Comparison of ENCODE assay signal across 25 cellular contexts in genomic region chr12:76035045-76035444, GRCh38. TPM values are rescaled to one million over a fixed set of nuclear protein-coding genes. Genes with fewer than 3 reads are reported as not detected.
DNase-seq lines count a peak whose midpoint lies in the region; ATAC-seq, FAIRE-seq and TF ChIP-seq lines count a peak whose summit lies in the region.
"Had no signal": no experiment of that assay in that cellular context is flagged by ENCODE, and none has a peak within 500 bp of the region (broad histone marks: within the 10 kb centered on the region; RNA-seq: fewer than 3 reads in every experiment).

No MANE protein-coding gene starts in this region.

- no peak overlapping the region for H3K27ac ChIP-seq in HepG2 (ENCODE audit: extremely low read length, insufficient read depth, low read length)
- no peak overlapping the region for H3K27ac ChIP-seq in right lobe of liver
- H3K27ac ChIP-seq in Panc1 (ENCODE audit: low read length): peak overlapping the region; percentile 100
- peak overlapping the region; percentile 5 for H3K27ac ChIP-seq in fibroblast of lung (ENCODE audit: insufficient read depth, low read length)
- H3K27ac ChIP-seq: uterus had no signal

- H3K79me2 ChIP-seq in HepG2 (ENCODE audit: insufficient read depth, low read length) (peaks cover 33% of the 10 kb centered on the region), fibroblast of lung (ENCODE audit: control insufficient read depth, insufficient read depth, low read length) (peaks cover 49% of the 10 kb centered on the region)

- H2AFZ ChIP-seq in HepG2 (ENCODE audit: low read length) (no peak overlapping the region), fibroblast of lung (ENCODE audit: low read length) (no peak overlapping the region)
- H2AFZ ChIP-seq: GM23338 had no signal

- H3K4me3 ChIP-seq in HepG2 (replicated peaks in 1 of 3; ENCODE audit: insufficient read depth in 1 of 3, low read depth in 2 of 3, low read length in 3 of 3) (no peak overlapping the region), right lobe of liver (no peak overlapping the region), Panc1 (ENCODE audit: low read depth in 2 of 2, low read length in 2 of 2) (no peak overlapping the region), fibroblast of lung (replicated peaks in 1 of 4; ENCODE audit: control extremely low read depth in 1 of 4, insufficient read depth in 1 of 4, low read depth in 3 of 4, low read length in 4 of 4) (no peak overlapping the region)
- H3K4me3 ChIP-seq: GM23338, heart right ventricle, uterus had no signal

- intact Hi-C loops in HepG2 (cut with micrococcal nuclease; ENCODE audit: unreplicated experiment) (no loop called here), right lobe of liver (cut with DNase I) (loop anchor here (10.0 kb wide), 2 partner anchors 220 to 510 kb away; no protein-coding TSS in a partner anchor), Panc1 (cut with micrococcal nuclease; ENCODE audit: unreplicated experiment) (no loop called here)

- H3K4me2 ChIP-seq in HepG2 (ENCODE audit: low read depth, low read length) (no peak overlapping the region), fibroblast of lung (ENCODE audit: extremely low read depth, insufficient read depth, low read length) (no peak overlapping the region)
- H3K4me2 ChIP-seq: GM23338 had no signal

- no peak for TF ChIP-seq CTCF in HepG2 (CRISPR knock-in tag; IDR thresholded peaks at IDR 0.05)
- TF ChIP-seq CTCF in right lobe of liver (IDR thresholded peaks at IDR 0.05): no peak
- TF ChIP-seq CTCF in Panc1 (IDR thresholded peaks at IDR 0.05): no peak
- TF ChIP-seq CTCF in fibroblast of lung (conservative IDR thresholded peaks at IDR 0.05 in 1 of 2, IDR thresholded peaks at IDR 0.05 in 1 of 2; ENCODE audit: low read depth in 1 of 2, low read length in 2 of 2): no peak

- H4K20me1 ChIP-seq in HepG2 (ENCODE audit: insufficient read depth, low read length): no peaks in the 10 kb centered on the region; the same call in 1 of the 2 replicates
- H4K20me1 ChIP-seq in fibroblast of lung (ENCODE audit: control insufficient read depth, extremely low read depth, insufficient read depth, low read length): no peaks in the 10 kb centered on the region

- POLR2A ChIA-PET in HepG2 (lab: Yijun Ruan, JAX): interaction anchor here (4.7 to 5.8 kb wide), 2 partner anchors 57 to 410 kb away, joined by 45 to 51 read pairs; no protein-coding TSS in a partner anchor
- POLR2A ChIA-PET in Panc1 (lab: Charles Lee): interaction anchor here (0.6 to 0.8 kb wide), 3 partner anchors 269 to 953 kb away, joined by 5 to 8 read pairs (median 6); no protein-coding TSS in a partner anchor

- WGBS in HepG2 (ENCODE audit: low lambda C conversion rate): 95% methylated on average over 3 of the region's 3 CpGs
- 86% methylated on average over 1 of the region's 3 CpGs for WGBS in right lobe of liver (ENCODE audit: insufficient coverage, low coverage, low lambda C conversion rate, missing lambda C conversion rate)

- in situ Hi-C loops in HepG2 (cut with HindIII; ENCODE audit: extremely low pct_ligation_motif_present, low pct_unique_long_range_greater_than_20kb): no loop called here
- in situ Hi-C loops in Panc1 (cut with HindIII; ENCODE audit: low pct_unique_long_range_greater_than_20kb, low sequenced_read_pairs): no loop called here

- no peak for TF ChIP-seq RAD21 in HepG2 (CRISPR knock-in tag; IDR thresholded peaks at IDR 0.05)

- no peak for FAIRE-seq in HepG2 (lab: Jason Lieb, UNC)
- FAIRE-seq: GM18507 had no signal

- TF ChIP-seq EP300 in HepG2 (IDR thresholded peaks at IDR 0.05; ENCODE audit: low read depth in 2 of 2, low read length in 2 of 2) (no peak), HepG2 (CRISPR knock-in tag; IDR thresholded peaks at IDR 0.05; ENCODE audit: borderline replicate concordance) (no peak)

- peaks cover 59% of the 10 kb centered on the region for H3K4me1 ChIP-seq in HepG2 (ENCODE audit: insufficient read depth, low read length)
- H3K4me1 ChIP-seq in right lobe of liver: peaks cover 0 to 9% (median 0%) of the 10 kb centered on the region in 4 donors
- peaks cover 58% of the 10 kb centered on the region for H3K4me1 ChIP-seq in Panc1 (ENCODE audit: control insufficient read depth, insufficient read depth, low read length)
- H3K4me1 ChIP-seq in fibroblast of lung (ENCODE audit: control insufficient read depth, extremely low read depth, insufficient read depth, low read length): peaks cover 13% of the 10 kb centered on the region
- H3K4me1 ChIP-seq: uterus had no signal

- H3K9ac ChIP-seq in HepG2 (ENCODE audit: insufficient read depth, low read depth, low read length): no peak overlapping the region
- no peak overlapping the region for H3K9ac ChIP-seq in fibroblast of lung (ENCODE audit: insufficient read depth, low read length)

- H3K27me3 ChIP-seq in HepG2 (ENCODE audit: control insufficient read depth in 1 of 2, insufficient read depth in 2 of 2, low read length in 2 of 2) (no peaks in the 10 kb centered on the region; a peak in 1 of 5 replicates), right lobe of liver (no peaks in the 10 kb centered on the region), Panc1 (ENCODE audit: control insufficient read depth, insufficient read depth, low read length) (no peaks in the 10 kb centered on the region), fibroblast of lung (ENCODE audit: control insufficient read depth, insufficient read depth, low read length) (no peaks in the 10 kb centered on the region)
- H3K27me3 ChIP-seq: uterus had no signal

- DNase-seq in HepG2 (ENCODE audit: low spot score) (no peak), right lobe of liver (no peak), Panc1 (ENCODE audit: low read depth, low spot score) (no peak), fibroblast of lung (ENCODE audit: low read depth in 2 of 2) (no peak), NOMO-1 (lab: John Stamatoyannopoulos, UW; ENCODE audit: unreplicated experiment in 2 of 2) (no peak)
- no peak for DNase-seq in effector CD4-positive, alpha-beta T cell
- DNase-seq in stimulated activated CD4-positive, alpha-beta T cell treated with anti-CD3 and anti-CD28 coated beads, Interleukin-1b, Interleukin-23, amount 100 ng/mL, for 48 hours: no peak
- DNase-seq: activated CD4-positive, alpha-beta T cell treated with anti-CD3 and anti-CD28 coated beads for 48 hours; activated CD8-positive, alpha-beta memory T cell treated with anti-CD3 and anti-CD28 coated beads, Interleukin-2, amount 50 U/mL, for 48 hours; activated gamma-delta T cell treated with Interleukin-2 at 50 U/mL for 16 hours; dermis blood vessel endothelial cell; heart right ventricle; midbrain; MM.1S; NCI-H1417 treated with DMSO at 0.1 percent for 48 hours; NCI-H2107; NCI-H510A treated with DMSO at 0.1 percent for 48 hours; SHP77 treated with DMSO at 0.1 percent for 48 hours; stimulated activated CD4-positive, alpha-beta T cell treated with anti-CD3 and anti-CD28 coated beads, Interleukin-2, amount 100 ng/mL, for 24 hours; T-cell; uterus had no signal

- BruUV-seq in HepG2 (replicated peaks; lab: Mats Ljungman, UMichigan): no TSS peak
- BruUV-seq in Panc1 (replicated peaks; lab: Mats Ljungman, UMichigan): no TSS peak

- CTCF ChIA-PET in HepG2 (lab: Yijun Ruan, JAX; ENCODE audit: low intra/inter-chr PET ratio, low total read pairs): no interaction called here
- CTCF ChIA-PET in Panc1 (lab: Charles Lee): no interaction called here

- H3K9me3 ChIP-seq in HepG2 (ENCODE audit: low read length): no peaks in the 10 kb centered on the region
- H3K9me3 ChIP-seq in right lobe of liver: no peaks in the 10 kb centered on the region
- H3K9me3 ChIP-seq in Panc1 (ENCODE audit: control insufficient read depth, insufficient read depth, low read depth, low read length): no peaks in the 10 kb centered on the region
- no peaks in the 10 kb centered on the region for H3K9me3 ChIP-seq in fibroblast of lung (ENCODE audit: control insufficient read depth, insufficient read depth, low read depth, low read length)
- H3K9me3 ChIP-seq: heart right ventricle, uterus had no signal

- ATAC-seq in HepG2 (no peak), right lobe of liver (no peak), Panc1 (no peak), HG03521 (IDR thresholded peaks at IDR 0.05; ENCODE audit: unreplicated experiment) (no peak)
- ATAC-seq: GM23338; heart right ventricle; stimulated activated effector memory CD8-positive, alpha-beta T cell treated with anti-CD3 and anti-CD28 coated beads, Interleukin-12 subunit alpha, Interleukin-12 subunit beta, amount 100 ng/mL, for 72 hours; T-cell had no signal

- H3K36me3 ChIP-seq in HepG2 (replicated peaks in 1 of 2; ENCODE audit: control insufficient read depth in 1 of 2, insufficient read depth in 2 of 2, low read length in 2 of 2) (no peaks in the 10 kb centered on the region), right lobe of liver (no peaks in the 10 kb centered on the region), Panc1 (ENCODE audit: control insufficient read depth, insufficient read depth, low read length) (peaks cover 4% of the 10 kb centered on the region), fibroblast of lung (ENCODE audit: control insufficient read depth, insufficient read depth, low read length) (peaks cover under 1% of the 10 kb centered on the region)
- H3K36me3 ChIP-seq: heart right ventricle, uterus had no signal

- TF ChIP-seq POLR2A in HepG2 (IDR thresholded peaks at IDR 0.05; ENCODE audit: insufficient read depth in 1 of 2, low read depth in 2 of 2, low read length in 2 of 2): no peak
- no peak for TF ChIP-seq POLR2A in right lobe of liver (IDR thresholded peaks at IDR 0.05)

RNA-seq across cellular contexts. Expression of gene PHLDA1, which starts 3.5 kb away (rescaled TPM):
- total RNA-seq in HepG2 (2016; rRNA removed; fragmentation: Illumina TruSeq; extraction: Trizol) (41.0 and 42.6 TPM in 2 replicates), right lobe of liver (10 to 100 TPM in 4 of 6 experiments, 1 to 10 TPM in 2; 1.7 to 22.4 (median 14.3) TPM), Panc1 (2021; ENCODE audit: unreplicated experiment) (159 TPM), fibroblast of lung (127 and 252 TPM in 2 replicates)
- 17.8 and 19.6 TPM in 2 replicates for total RNA-seq in HepG2 (2016; cell fraction: cytosol; rRNA removed; fragmentation: Illumina TruSeq; extraction: Trizol; ENCODE audit: low read depth)
- total RNA-seq in HepG2 (2016; cell fraction: insoluble cytoplasmic fraction; rRNA removed; fragmentation: Illumina TruSeq; extraction: Trizol): 40.7 and 41.0 TPM in 2 replicates
- total RNA-seq in HepG2 (2016; cell fraction: membrane; rRNA removed; fragmentation: Illumina TruSeq; extraction: Trizol): 46.7 and 48.5 TPM in 2 replicates
- 48.4 and 49.5 TPM in 2 replicates for total RNA-seq in HepG2 (2016; cell fraction: nucleus; rRNA removed; fragmentation: Illumina TruSeq; extraction: Trizol)
- polyA plus RNA-seq in HepG2 (2011; rRNA removed) (30.5 and 33.8 TPM in 2 replicates), fibroblast of lung (48.1 and 125 TPM in 2 replicates)
- polyA plus RNA-seq in HepG2 (2011; cell fraction: cytosol; rRNA removed): 25.4 and 27.1 TPM in 2 replicates
- polyA plus RNA-seq in HepG2 (2011; cell fraction: nucleus; rRNA removed): 24.3 and 25.8 TPM in 2 replicates
- polyA plus RNA-seq in HepG2 (2012): 19.1 and 25.3 TPM in 2 replicates
- polyA plus RNA-seq in HepG2 (2016; cell fraction: cytosol; fragmentation: Illumina TruSeq; extraction: Trizol; ENCODE audit: low read depth): 10.9 and 15.0 TPM in 2 replicates
- polyA plus RNA-seq in HepG2 (2016; cell fraction: insoluble cytoplasmic fraction; fragmentation: Illumina TruSeq; extraction: Trizol; ENCODE audit: low read depth): 61.4 and 62.2 TPM in 2 replicates
- 29.1 and 33.4 TPM in 2 replicates for polyA plus RNA-seq in HepG2 (2016; cell fraction: membrane; fragmentation: Illumina TruSeq; extraction: Trizol; ENCODE audit: low read depth)
- 87.7 and 87.9 TPM in 2 replicates for polyA plus RNA-seq in HepG2 (2016; cell fraction: nucleus; fragmentation: Illumina TruSeq; extraction: Trizol; ENCODE audit: insufficient read depth, low read depth)
- polyA minus RNA-seq in HepG2 (2011; rRNA and poly(A)+ RNA removed; ENCODE audit: low replicate concordance): 3.0 and 40.9 TPM in 2 replicates
- polyA minus RNA-seq in HepG2 (2011; cell fraction: cytosol; rRNA and poly(A)+ RNA removed): 43.4 and 48.0 TPM in 2 replicates
- 53.5 and 53.8 TPM in 2 replicates for polyA minus RNA-seq in HepG2 (2011; cell fraction: nucleus; rRNA and poly(A)+ RNA removed)
- 124 TPM for polyA plus RNA-seq in Panc1 (2012; ENCODE audit: insufficient read length)
- polyA plus RNA-seq in fibroblast of lung (2012): 50.4 and 127 TPM in 2 replicates
- 22.8 and 76.1 TPM in 2 replicates for polyA minus RNA-seq in fibroblast of lung (ENCODE audit: low replicate concordance)

RNA-seq across cellular contexts. Expression of gene NAP1L1, which starts 49.4 kb away (rescaled TPM):
- total RNA-seq in HepG2 (2016; rRNA removed; fragmentation: Illumina TruSeq; extraction: Trizol) (309 and 454 TPM in 2 replicates), right lobe of liver (10 to 100 TPM; 61.9 to 99.1 (median 81.5) TPM), Panc1 (2021; ENCODE audit: unreplicated experiment) (620 TPM), fibroblast of lung (275 and 299 TPM in 2 replicates)
- total RNA-seq in HepG2 (2016; cell fraction: cytosol; rRNA removed; fragmentation: Illumina TruSeq; extraction: Trizol; ENCODE audit: low read depth): 121 and 153 TPM in 2 replicates
- 331 and 431 TPM in 2 replicates for total RNA-seq in HepG2 (2016; cell fraction: insoluble cytoplasmic fraction; rRNA removed; fragmentation: Illumina TruSeq; extraction: Trizol)
- total RNA-seq in HepG2 (2016; cell fraction: membrane; rRNA removed; fragmentation: Illumina TruSeq; extraction: Trizol): 376 and 465 TPM in 2 replicates
- total RNA-seq in HepG2 (2016; cell fraction: nucleus; rRNA removed; fragmentation: Illumina TruSeq; extraction: Trizol): 177 and 205 TPM in 2 replicates
- polyA plus RNA-seq in HepG2 (2011; rRNA removed) (154 and 207 TPM in 2 replicates), fibroblast of lung (574 and 695 TPM in 2 replicates)
- 106 and 129 TPM in 2 replicates for polyA plus RNA-seq in HepG2 (2011; cell fraction: cytosol; rRNA removed)
- 58.1 and 82.0 TPM in 2 replicates for polyA plus RNA-seq in HepG2 (2011; cell fraction: nucleus; rRNA removed)
- polyA plus RNA-seq in HepG2 (2012): 483 and 505 TPM in 2 replicates
- 301 and 332 TPM in 2 replicates for polyA plus RNA-seq in HepG2 (2016; cell fraction: cytosol; fragmentation: Illumina TruSeq; extraction: Trizol; ENCODE audit: low read depth)
- 675 and 683 TPM in 2 replicates for polyA plus RNA-seq in HepG2 (2016; cell fraction: insoluble cytoplasmic fraction; fragmentation: Illumina TruSeq; extraction: Trizol; ENCODE audit: low read depth)
- 622 and 757 TPM in 2 replicates for polyA plus RNA-seq in HepG2 (2016; cell fraction: membrane; fragmentation: Illumina TruSeq; extraction: Trizol; ENCODE audit: low read depth)
- 341 and 359 TPM in 2 replicates for polyA plus RNA-seq in HepG2 (2016; cell fraction: nucleus; fragmentation: Illumina TruSeq; extraction: Trizol; ENCODE audit: insufficient read depth, low read depth)
- 35.4 and 66.0 TPM in 2 replicates for polyA minus RNA-seq in HepG2 (2011; rRNA and poly(A)+ RNA removed; ENCODE audit: low replicate concordance)
- polyA minus RNA-seq in HepG2 (2011; cell fraction: cytosol; rRNA and poly(A)+ RNA removed): 145 and 146 TPM in 2 replicates
- 185 and 189 TPM in 2 replicates for polyA minus RNA-seq in HepG2 (2011; cell fraction: nucleus; rRNA and poly(A)+ RNA removed)
- 300 TPM for polyA plus RNA-seq in Panc1 (2012; ENCODE audit: insufficient read length)
- 533 and 666 TPM in 2 replicates for polyA plus RNA-seq in fibroblast of lung (2012)
- polyA minus RNA-seq in fibroblast of lung (ENCODE audit: low replicate concordance): 9.2 and 16.5 TPM in 2 replicates

Comparison
In these comparisons a context has a peak if more than half of its experiments do, and no peak if none do; other contexts are left out.
1. intact Hi-C loops: an anchor here in right lobe of liver (10.0 kb wide); none called in HepG2 and Panc1.
2. H3K27ac ChIP-seq: peak in Panc1 (single experiment) and fibroblast of lung (single experiment); none in HepG2 (single experiment) and right lobe of liver (0 of 3).